6 cellular contexts compared by ENCODE assay signal in genomic region chr2:99153921-99154604, GRCh38. TPM values are rescaled to one million over a fixed set of nuclear protein-coding genes. Genes with fewer than 3 reads are reported as not detected.
DNase-seq lines count a peak whose midpoint lies in the region; ATAC-seq, FAIRE-seq and TF ChIP-seq lines count a peak whose summit lies in the region.

No MANE protein-coding gene starts in this region.

- H2BK12ac ChIP-seq in H9 (ENCODE audit: insufficient read length, low read depth, low read length) = no peak overlapping the region

- intact Hi-C loops in K562 (cut with micrococcal nuclease) = no loop called here

- H3F3A ChIP-seq in neural cell (ENCODE audit: insufficient read depth, low read length, poor library complexity, severe bottlenecking) = no peaks in the 10 kb centered on the region

- H3K23me2 ChIP-seq in H9 (ENCODE audit: insufficient read length, low read depth, low read length, poor library complexity, severe bottlenecking) = peaks cover 14% of the 10 kb centered on the region

- no peak overlapping the region for H4K5ac ChIP-seq in H9 (ENCODE audit: insufficient read length, low read depth, low read length)

- H3K36me3 Mint-ChIP-seq in H9 (ENCODE audit: insufficient read depth in 1 of 3, low read depth in 3 of 3) = peaks cover 5 to 20% (median 12%) of the 10 kb centered on the region in 3 experiments; a peak in 6 of 7 replicates

- H3K27ac Mint-ChIP-seq in H9 = peak overlapping the region; percentile 33 to 96 (median 94); a peak in 4 of 7 replicates

- H3K27ac ChIP-seq in H9 (ENCODE audit: insufficient read length, low read depth, low read length) (no peak overlapping the region), K562 (ENCODE audit: extremely low read depth, low read depth, low read length) (peak overlapping the region; percentile 94), neural cell (ENCODE audit: low read length) (peak overlapping the region; percentile 74)

- TF ChIP-seq EP300 in K562 (IDR thresholded peaks at IDR 0.05; ENCODE audit: low read length) = no peak
- TF ChIP-seq EP300 in neural cell (conservative IDR thresholded peaks at IDR 0.05; ENCODE audit: poor library complexity, severe bottlenecking) = no peak

- no peak overlapping the region for H2BK5ac ChIP-seq in H9 (ENCODE audit: insufficient read length, low read length)

- TF ChIP-seq CTCF in H9 (conservative IDR thresholded peaks at IDR 0.05) (no peak), K562 (IDR thresholded peaks at IDR 0.05 in 2 of 3, conservative IDR thresholded peaks at IDR 0.05 in 1 of 3; ENCODE audit: insufficient read depth in 2 of 3, low read depth in 1 of 3, low read length in 3 of 3) (no peak), neural cell (IDR thresholded peaks at IDR 0.05; ENCODE audit: poor library complexity, severe bottlenecking) (no peak)

- no CpG with 5 or more reads among the region's 12 CpGs for WGBS in H9 (ENCODE audit: extremely low coverage, insufficient read length, low lambda C conversion rate)
- 15% methylated on average over 12 of the region's 12 CpGs for WGBS in K562 (ENCODE audit: insufficient coverage, low coverage, missing lambda C conversion rate)

- CTCF ChIA-PET in K562 (lab: Yijun Ruan, JAX; ENCODE audit: low intra/inter-chr PET ratio) = no interaction called here

- H3K9me2 ChIP-seq in neural cell (ENCODE audit: insufficient read depth, low read length) = no peaks in the 10 kb centered on the region

- TF ChIP-seq RAD21 in K562 (CRISPR knock-in tag; conservative IDR thresholded peaks at IDR 0.05 in 1 of 2, IDR thresholded peaks at IDR 0.05 in 1 of 2) = no peak
- no peak for TF ChIP-seq RAD21 in neural cell (conservative IDR thresholded peaks at IDR 0.05)

- ATAC-seq in K562 (peak; percentile 6; the same call in 2 of the 3 replicates), HG03097 (IDR thresholded peaks at IDR 0.05; ENCODE audit: low FRiP score, unreplicated experiment) (no peak)

- H2AFZ ChIP-seq in H9 (ENCODE audit: low read length) (no peak overlapping the region), K562 (ENCODE audit: low read depth, low read length) (peak overlapping the region; percentile 99), neural cell (ENCODE audit: low read depth, low read length) (peak overlapping the region; percentile 67)

- H4K20me1 ChIP-seq in H9 (ENCODE audit: control insufficient read depth, insufficient read depth, insufficient read length) (peaks cover 2% of the 10 kb centered on the region), K562 (replicated peaks; ENCODE audit: control insufficient read depth, insufficient read depth, low read length) (no peaks in the 10 kb centered on the region), neural cell (ENCODE audit: insufficient read depth) (no peaks in the 10 kb centered on the region)

- peaks cover 15 to 20% of the 10 kb centered on the region in 2 experiments for H3K4me1 Mint-ChIP-seq in H9

- H3K79me1 ChIP-seq in H9 (ENCODE audit: insufficient read depth, low read depth, low read length, poor library complexity, severe bottlenecking) = no peaks in the 10 kb centered on the region

- POLR2A ChIA-PET in K562 (lab: Yijun Ruan, JAX) = interaction anchor here (0.5 to 2.3 kb wide), 9 partner anchors 10 to 1108 kb away, joined by 3 to 8 read pairs (median 4); partner anchors contain the start of gene C2orf15

- no peak overlapping the region for H3K23ac ChIP-seq in H9 (ENCODE audit: insufficient read length, low read depth, low read length)

- peak overlapping the region; percentile 87 to 93 for H3K4me3 Mint-ChIP-seq in H9

- no peak for TF ChIP-seq POLR2A in K562 (conservative IDR thresholded peaks at IDR 0.05)

- no peak overlapping the region for H3K4ac ChIP-seq in H9 (ENCODE audit: low read depth, low read length)

- no peaks in the 10 kb centered on the region for H3K79me2 ChIP-seq in H9 (ENCODE audit: insufficient read depth, low read length)
- peaks cover 32% of the 10 kb centered on the region for H3K79me2 ChIP-seq in K562 (ENCODE audit: control insufficient read depth, insufficient read depth, low read length)
- no peaks in the 10 kb centered on the region for H3K79me2 ChIP-seq in neural cell (replicated peaks; ENCODE audit: insufficient read depth, low read length)

- no peaks in the 10 kb centered on the region for H3K9me1 ChIP-seq in K562 (ENCODE audit: control insufficient read depth, insufficient read depth, low read length)

- H3K14ac ChIP-seq in H9 (ENCODE audit: insufficient read depth, low read length) = 0 out of 2 replicates have a peak overlapping the region, but pooled peaks have one; percentile 9

- H3K36me3 ChIP-seq in K562 (ENCODE audit: control insufficient read depth, insufficient read depth, low read length) (peaks cover 21% of the 10 kb centered on the region), neural cell (ENCODE audit: insufficient read depth, low read length) (no peaks in the 10 kb centered on the region)

- in situ Hi-C loops in K562 (cut with MboI) = no loop called here

- H3K4me1 ChIP-seq in H9 (ENCODE audit: insufficient read depth, low read length) = 0 out of 2 replicates have a peak, but pooled peaks cover 2% of the 10 kb centered on the region
- peaks cover 11 to 21% of the 10 kb centered on the region in 2 experiments; a peak in 4 of 5 replicates for H3K4me1 ChIP-seq in K562 (replicated peaks in 1 of 2; ENCODE audit: control insufficient read depth in 2 of 2, insufficient read depth in 2 of 2, low read length in 2 of 2)

- H3K27me3 Mint-ChIP-seq in H9 (ENCODE audit: low read depth) = no peaks in the 10 kb centered on the region

- no peak overlapping the region for H3K56ac ChIP-seq in H9 (ENCODE audit: insufficient read length, low read depth, low read length)

- H2AK5ac ChIP-seq in H9 (ENCODE audit: insufficient read length, low read length) = no peak overlapping the region

- no peaks in the 10 kb centered on the region for H3K9me3 Mint-ChIP-seq in H9

- H3K18ac ChIP-seq in H9 (ENCODE audit: insufficient read length, low read depth, low read length) = no peak overlapping the region

- no peaks in the 10 kb centered on the region for H3K27me3 ChIP-seq in H9 (ENCODE audit: insufficient read depth, low read length)
- no peaks in the 10 kb centered on the region for H3K27me3 ChIP-seq in K562 (ENCODE audit: control insufficient read depth in 2 of 2, insufficient read depth in 2 of 2, low read length in 2 of 2)
- H3K27me3 ChIP-seq in neural cell (ENCODE audit: insufficient read depth, low read depth, low read length) = no peaks in the 10 kb centered on the region

- DNase-seq in H9 = no peak
- DNase-seq in K562 (ENCODE audit: extremely low read depth in 1 of 4, low spot score in 3 of 4) = peak in 2 of 4 experiments; percentile 18 to 21
- no peak for DNase-seq in activated CD8-positive, alpha-beta memory T cell treated with anti-CD3 and anti-CD28 coated beads, Interleukin-2, amount 50 U/mL, for 48 hours
- DNase-seq in SK-N-DZ (ENCODE audit: low spot score) = no peak

- no peak overlapping the region for H2BK120ac ChIP-seq in H9 (ENCODE audit: low read depth, low read length, poor library complexity, severe bottlenecking)

- no peak overlapping the region for H4K91ac ChIP-seq in H9 (ENCODE audit: insufficient read length, low read depth, low read length)

- H3K9ac ChIP-seq in H9 (ENCODE audit: extremely low read depth, insufficient read length, low read length) (peak overlapping the region; percentile 39), K562 (ENCODE audit: insufficient read depth in 1 of 2, low read depth in 2 of 2, low read length in 2 of 2) (peak overlapping the region; percentile 89 to 90), neural cell (ENCODE audit: low read length) (peak overlapping the region; percentile 74)

- H3K9me3 ChIP-seq in H9 (ENCODE audit: control insufficient read depth, low read depth, low read length) (no peaks in the 10 kb centered on the region), K562 (replicated peaks; ENCODE audit: control insufficient read depth, insufficient read depth, low read depth, low read length) (no peaks in the 10 kb centered on the region), neural cell (ENCODE audit: low read length) (no peaks in the 10 kb centered on the region)

- no peak for FAIRE-seq in K562 (lab: Jason Lieb, UNC)

- H2BK20ac ChIP-seq in H9 (ENCODE audit: low read depth, low read length, poor library complexity, severe bottlenecking) = no peak overlapping the region

- no peak overlapping the region for H4K8ac ChIP-seq in H9 (replicated peaks; ENCODE audit: insufficient read length, low read depth, low read length)

- peak overlapping the region; percentile 89 for H3K4me2 ChIP-seq in H9 (ENCODE audit: insufficient read depth, insufficient read length, low read length)
- H3K4me2 ChIP-seq in K562 (ENCODE audit: insufficient read depth, low read length) = peak overlapping the region; percentile 91
- peak overlapping the region; percentile 96 for H3K4me2 ChIP-seq in neural cell (ENCODE audit: low read length)

- no peak overlapping the region for H2BK15ac ChIP-seq in H9 (ENCODE audit: low read depth, low read length)

- H3T11ph ChIP-seq in H9 (ENCODE audit: low read length) = no peak overlapping the region

- BruUV-seq in K562 (replicated peaks; lab: Mats Ljungman, UMichigan) = TSS peak; percentile 64

- peak overlapping the region; percentile 64 for H3K4me3 ChIP-seq in K562
- peak overlapping the region; percentile 78 for H3K4me3 ChIP-seq in neural cell (ENCODE audit: low read length)

RNA-seq across cellular contexts. Expression of gene TSGA10, which starts 0.7 kb away (rescaled TPM):
- total RNA-seq in H9 (2021) (6.1 and 6.3 TPM in 2 replicates), K562 (2014; rRNA removed) (2.7 and 6.1 TPM in 2 replicates), K562 (2014; rRNA removed; fragmentation: Illumina TruSeq; extraction: Trizol) (2.9 and 3.5 TPM in 2 replicates), K562 (2015; rRNA removed; fragmentation: Illumina TruSeq; extraction: Trizol) (5.2 and 5.8 TPM in 2 replicates), K562 (2021) (2.8 TPM in 2 replicates)
- total RNA-seq in K562 (2011; cell fraction: chromatin; rRNA removed; ENCODE audit: low replicate concordance) = 4.8 and 13.5 TPM in 2 replicates
- total RNA-seq in K562 (2011; cell fraction: nucleolus; rRNA removed) = 3.8 and 6.5 TPM in 2 replicates
- 9.2 and 14.0 TPM in 2 replicates for total RNA-seq in K562 (2011; cell fraction: nucleoplasm; rRNA removed)
- polyA plus RNA-seq in K562 (2011; rRNA removed) (2.7 and 3.2 TPM in 2 replicates), K562 (2014; fragmentation: Illumina TruSeq; extraction: Trizol) (1.9 and 3.5 TPM in 2 replicates), K562 (2014; fragmentation: Nextera tagmentation; extraction: Ambion mirVana) (1 to 10 TPM; 2.1 to 3.5 TPM), K562 (2014; rRNA removed) (5.8 and 11.3 TPM in 2 replicates), neural cell (8.0 and 12.5 TPM in 2 replicates)
- polyA plus RNA-seq in K562 (2011; cell fraction: cytosol; rRNA removed) = 0.46 and 2.4 TPM in 2 replicates
- 1.7 and 2.2 TPM in 2 replicates for polyA plus RNA-seq in K562 (2011; cell fraction: nucleus; rRNA removed)
- 2.1 and 5.5 TPM in 2 replicates for polyA plus RNA-seq in K562 (2012)
- 5.9 and 8.5 TPM in 2 replicates for polyA minus RNA-seq in K562 (2011; rRNA and poly(A)+ RNA removed)
- 1.9 TPM in 2 replicates for polyA minus RNA-seq in K562 (2011; cell fraction: cytosol; rRNA and poly(A)+ RNA removed)
- 5.1 and 11.0 TPM in 2 replicates for polyA minus RNA-seq in K562 (2011; cell fraction: nucleus; rRNA and poly(A)+ RNA removed)
- polyA minus RNA-seq in neural cell = 23.9 and 29.6 TPM in 2 replicates
- 2.7 and 23.5 TPM in 2 replicates for polyA plus RNA-seq in SK-N-DZ (2014; cell fraction: cytosol; rRNA removed)
- polyA plus RNA-seq in SK-N-DZ (2014; cell fraction: nucleus; rRNA removed) = 2.8 and 5.4 TPM in 2 replicates

RNA-seq across cellular contexts. Expression of gene LIPT1, which starts 0.7 kb away (rescaled TPM):
- 6.4 and 8.9 TPM in 2 replicates for total RNA-seq in H9 (2021)
- 13.3 and 26.8 TPM in 2 replicates for total RNA-seq in K562 (2011; cell fraction: chromatin; rRNA removed; ENCODE audit: low replicate concordance)
- 10.3 and 13.2 TPM in 2 replicates for total RNA-seq in K562 (2011; cell fraction: nucleolus; rRNA removed)
- total RNA-seq in K562 (2011; cell fraction: nucleoplasm; rRNA removed) = 24.4 and 47.7 TPM in 2 replicates
- 6.7 and 10.4 TPM in 2 replicates for total RNA-seq in K562 (2014; rRNA removed)
- total RNA-seq in K562 (2014; rRNA removed; fragmentation: Illumina TruSeq; extraction: Trizol) = 9.7 and 11.6 TPM in 2 replicates
- total RNA-seq in K562 (2015; rRNA removed; fragmentation: Illumina TruSeq; extraction: Trizol) = 9.2 and 9.5 TPM in 2 replicates
- total RNA-seq in K562 (2021) = 6.4 and 8.6 TPM in 2 replicates
- polyA plus RNA-seq in K562 (2011; rRNA removed) = 13.3 and 17.6 TPM in 2 replicates
- 7.4 and 9.2 TPM in 2 replicates for polyA plus RNA-seq in K562 (2011; cell fraction: cytosol; rRNA removed)
- polyA plus RNA-seq in K562 (2011; cell fraction: nucleus; rRNA removed) = 12.7 and 15.6 TPM in 2 replicates
- 7.2 and 7.3 TPM in 2 replicates for polyA plus RNA-seq in K562 (2012)
- 11.7 and 11.9 TPM in 2 replicates for polyA plus RNA-seq in K562 (2014; fragmentation: Illumina TruSeq; extraction: Trizol)
- polyA plus RNA-seq in K562 (2014; fragmentation: Nextera tagmentation; extraction: Ambion mirVana) = 10 to 100 TPM; 16.3 to 18.3 TPM
- polyA plus RNA-seq in K562 (2014; rRNA removed) = 10.5 and 12.1 TPM in 2 replicates
- polyA minus RNA-seq in K562 (2011; rRNA and poly(A)+ RNA removed) = 9.7 and 12.8 TPM in 2 replicates
- 4.5 and 7.4 TPM in 2 replicates for polyA minus RNA-seq in K562 (2011; cell fraction: cytosol; rRNA and poly(A)+ RNA removed)
- polyA minus RNA-seq in K562 (2011; cell fraction: nucleus; rRNA and poly(A)+ RNA removed) = 9.6 and 13.3 TPM in 2 replicates
- 2.8 and 6.1 TPM in 2 replicates for polyA plus RNA-seq in neural cell
- 5.7 and 9.3 TPM in 2 replicates for polyA minus RNA-seq in neural cell
- polyA plus RNA-seq in SK-N-DZ (2014; cell fraction: cytosol; rRNA removed) = 14.6 and 14.7 TPM in 2 replicates
- polyA plus RNA-seq in SK-N-DZ (2014; cell fraction: nucleus; rRNA removed) = 4.5 and 7.7 TPM in 2 replicates

RNA-seq across cellular contexts. Expression of gene C2orf15, which starts 12.6 kb away (rescaled TPM):
- 5.6 and 6.2 TPM in 2 replicates for total RNA-seq in H9 (2021)
- total RNA-seq in K562 (2011; cell fraction: chromatin; rRNA removed; ENCODE audit: low replicate concordance) = not detected in 2 replicates
- total RNA-seq in K562 (2011; cell fraction: nucleolus; rRNA removed) = not detected in 2 replicates
- total RNA-seq in K562 (2011; cell fraction: nucleoplasm; rRNA removed) = not detected in 2 replicates
- 0.27 TPM in 1 of 2 replicates, not detected in the other for total RNA-seq in K562 (2014; rRNA removed)
- 0.11 TPM in 1 of 2 replicates, not detected in the other for total RNA-seq in K562 (2014; rRNA removed; fragmentation: Illumina TruSeq; extraction: Trizol)
- total RNA-seq in K562 (2015; rRNA removed; fragmentation: Illumina TruSeq; extraction: Trizol) = 0.11 and 0.22 TPM in 2 replicates
- total RNA-seq in K562 (2021) = 0.16 and 0.18 TPM in 2 replicates
- 0.25 TPM in 1 of 2 replicates, not detected in the other for polyA plus RNA-seq in K562 (2011; rRNA removed)
- polyA plus RNA-seq in K562 (2011; cell fraction: cytosol; rRNA removed) = 0.09 TPM in 1 of 2 replicates, not detected in the other
- not detected in 2 replicates for polyA plus RNA-seq in K562 (2011; cell fraction: nucleus; rRNA removed)
- polyA plus RNA-seq in K562 (2012) = 0.17 and 0.18 TPM in 2 replicates
- 0.15 TPM in 1 of 2 replicates, not detected in the other for polyA plus RNA-seq in K562 (2014; fragmentation: Illumina TruSeq; extraction: Trizol)
- under 1 TPM; 0.04 to 0.06 TPM for polyA plus RNA-seq in K562 (2014; fragmentation: Nextera tagmentation; extraction: Ambion mirVana)
- not detected in 2 replicates for polyA plus RNA-seq in K562 (2014; rRNA removed)
- not detected in 2 replicates for polyA minus RNA-seq in K562 (2011; rRNA and poly(A)+ RNA removed)
- not detected in 2 replicates for polyA minus RNA-seq in K562 (2011; cell fraction: cytosol; rRNA and poly(A)+ RNA removed)
- polyA minus RNA-seq in K562 (2011; cell fraction: nucleus; rRNA and poly(A)+ RNA removed) = not detected in 2 replicates
- polyA plus RNA-seq in neural cell = 8.8 and 12.8 TPM in 2 replicates
- 12.5 and 19.5 TPM in 2 replicates for polyA minus RNA-seq in neural cell
- polyA plus RNA-seq in SK-N-DZ (2014; cell fraction: cytosol; rRNA removed) = 0.76 and 0.85 TPM in 2 replicates
- 0.31 TPM in 1 of 2 replicates, not detected in the other for polyA plus RNA-seq in SK-N-DZ (2014; cell fraction: nucleus; rRNA removed)

RNA-seq across cellular contexts. Expression of gene MITD1, which starts 26.8 kb away (rescaled TPM):
- total RNA-seq in H9 (2021) (35.2 and 39.4 TPM in 2 replicates), K562 (2014; rRNA removed) (23.7 and 25.5 TPM in 2 replicates), K562 (2014; rRNA removed; fragmentation: Illumina TruSeq; extraction: Trizol) (42.8 and 46.2 TPM in 2 replicates), K562 (2015; rRNA removed; fragmentation: Illumina TruSeq; extraction: Trizol) (47.1 and 50.9 TPM in 2 replicates), K562 (2021) (19.6 and 20.5 TPM in 2 replicates)
- total RNA-seq in K562 (2011; cell fraction: chromatin; rRNA removed; ENCODE audit: low replicate concordance) = 25.3 and 39.7 TPM in 2 replicates
- total RNA-seq in K562 (2011; cell fraction: nucleolus; rRNA removed) = 12.2 and 13.0 TPM in 2 replicates
- total RNA-seq in K562 (2011; cell fraction: nucleoplasm; rRNA removed) = 22.1 and 32.8 TPM in 2 replicates
- polyA plus RNA-seq in K562 (2011; rRNA removed) (22.9 and 30.7 TPM in 2 replicates), K562 (2014; fragmentation: Illumina TruSeq; extraction: Trizol) (36.6 and 43.2 TPM in 2 replicates), K562 (2014; fragmentation: Nextera tagmentation; extraction: Ambion mirVana) (10 to 100 TPM; 62.3 to 71.8 TPM), K562 (2014; rRNA removed) (42.4 and 48.7 TPM in 2 replicates), neural cell (83.1 and 87.7 TPM in 2 replicates)
- polyA plus RNA-seq in K562 (2011; cell fraction: cytosol; rRNA removed) = 3.3 and 9.7 TPM in 2 replicates
- polyA plus RNA-seq in K562 (2011; cell fraction: nucleus; rRNA removed) = 22.4 and 30.1 TPM in 2 replicates
- polyA plus RNA-seq in K562 (2012) = 29.4 and 35.0 TPM in 2 replicates
- polyA minus RNA-seq in K562 (2011; rRNA and poly(A)+ RNA removed) = 12.5 and 13.9 TPM in 2 replicates
- 5.3 and 7.5 TPM in 2 replicates for polyA minus RNA-seq in K562 (2011; cell fraction: cytosol; rRNA and poly(A)+ RNA removed)
- 10.9 and 14.4 TPM in 2 replicates for polyA minus RNA-seq in K562 (2011; cell fraction: nucleus; rRNA and poly(A)+ RNA removed)
- polyA minus RNA-seq in neural cell = 21.8 and 22.6 TPM in 2 replicates
- polyA plus RNA-seq in SK-N-DZ (2014; cell fraction: cytosol; rRNA removed) = 35.6 and 48.0 TPM in 2 replicates
- 112 and 139 TPM in 2 replicates for polyA plus RNA-seq in SK-N-DZ (2014; cell fraction: nucleus; rRNA removed)

RNA-seq across cellular contexts. Expression of gene MRPL30, which starts 26.9 kb away (rescaled TPM):
- total RNA-seq in H9 (2021) (50.8 and 51.4 TPM in 2 replicates), K562 (2014; rRNA removed) (66.6 and 73.2 TPM in 2 replicates), K562 (2014; rRNA removed; fragmentation: Illumina TruSeq; extraction: Trizol) (97.0 and 106 TPM in 2 replicates), K562 (2015; rRNA removed; fragmentation: Illumina TruSeq; extraction: Trizol) (88.8 and 100 TPM in 2 replicates), K562 (2021) (64.0 and 69.7 TPM in 2 replicates)
- 13.3 and 20.7 TPM in 2 replicates for total RNA-seq in K562 (2011; cell fraction: chromatin; rRNA removed; ENCODE audit: low replicate concordance)
- total RNA-seq in K562 (2011; cell fraction: nucleolus; rRNA removed) = 9.8 and 10.7 TPM in 2 replicates
- total RNA-seq in K562 (2011; cell fraction: nucleoplasm; rRNA removed) = 20.7 and 35.3 TPM in 2 replicates
- polyA plus RNA-seq in K562 (2011; rRNA removed) (71.8 and 87.0 TPM in 2 replicates), K562 (2014; fragmentation: Illumina TruSeq; extraction: Trizol) (108 and 123 TPM in 2 replicates), K562 (2014; fragmentation: Nextera tagmentation; extraction: Ambion mirVana) (100 to 1,000 TPM in 1 of 2 experiments, 10 to 100 TPM in 1; 63.3 to 130 TPM), K562 (2014; rRNA removed) (70.8 and 74.9 TPM in 2 replicates), neural cell (43.1 and 49.0 TPM in 2 replicates)
- polyA plus RNA-seq in K562 (2011; cell fraction: cytosol; rRNA removed) = 28.5 and 48.7 TPM in 2 replicates
- polyA plus RNA-seq in K562 (2011; cell fraction: nucleus; rRNA removed) = 12.5 and 19.3 TPM in 2 replicates
- 65.2 and 90.5 TPM in 2 replicates for polyA plus RNA-seq in K562 (2012)
- 55.3 and 72.8 TPM in 2 replicates for polyA minus RNA-seq in K562 (2011; rRNA and poly(A)+ RNA removed)
- polyA minus RNA-seq in K562 (2011; cell fraction: cytosol; rRNA and poly(A)+ RNA removed) = 27.7 and 31.1 TPM in 2 replicates
- 8.2 and 11.9 TPM in 2 replicates for polyA minus RNA-seq in K562 (2011; cell fraction: nucleus; rRNA and poly(A)+ RNA removed)
- polyA minus RNA-seq in neural cell = 80.6 and 82.1 TPM in 2 replicates
- 91.2 and 94.0 TPM in 2 replicates for polyA plus RNA-seq in SK-N-DZ (2014; cell fraction: cytosol; rRNA removed)
- polyA plus RNA-seq in SK-N-DZ (2014; cell fraction: nucleus; rRNA removed) = 30.1 and 40.2 TPM in 2 replicates

Comparison
In these comparisons a context has a peak if more than half of its experiments do, and no peak if none do; other contexts are left out.
1. H3K9ac ChIP-seq: peak in every context shown above with its lines; median percentile 90 in K562; 74 in neural cell; 39 in H9.